In the genomic region with DNA sequence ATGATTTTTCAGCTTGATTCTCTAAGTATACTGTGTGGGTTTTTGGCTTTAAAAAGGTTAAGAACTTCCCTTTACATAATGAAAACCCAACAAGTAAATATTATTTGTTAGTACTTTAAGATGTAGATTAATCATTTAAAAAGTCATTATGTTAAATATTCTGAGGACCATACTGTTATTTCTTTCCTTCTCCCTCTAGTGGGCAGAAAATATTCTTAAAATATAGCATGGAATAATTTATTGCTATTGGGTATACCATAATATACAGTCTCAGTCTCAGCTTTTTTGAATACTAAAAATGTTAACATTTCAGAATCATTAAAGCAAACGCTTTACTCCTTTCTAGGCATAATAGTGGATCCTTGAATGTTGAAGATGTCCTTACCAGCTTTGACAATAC, we compare ENCODE assay signal across 16 cellular contexts. TPM values are rescaled to one million over a fixed set of nuclear protein-coding genes. Genes with fewer than 3 reads are reported as not detected.
A peak's percentile ranks its signal among the peaks of the same experiment; 100 is the strongest.
DNase-seq lines count a peak whose midpoint lies in the region; ATAC-seq and TF ChIP-seq lines count a peak whose summit lies in the region.
"Had no signal": no experiment of that assay in that cellular context is flagged by ENCODE, and none has a peak within 500 bp of the region (broad histone marks: within the 10 kb centered on the region; RNA-seq: fewer than 3 reads in every experiment).

No MANE protein-coding gene starts in this region.

- DNase-seq in AG09319 (ENCODE audit: extremely low read depth, low read depth) (no peak), H9 (no peak), foreskin keratinocyte (no peak), NCI-H526 treated with DMSO at 0.1 percent for 48 hours (lab: John Stamatoyannopoulos, UW) (no peak), NCI-H128 (lab: John Stamatoyannopoulos, UW; ENCODE audit: unreplicated experiment) (no peak), GM03348 (ENCODE audit: low spot score) (no peak), heart left ventricle (no peak)
- DNase-seq: activated CD4-positive, alpha-beta T cell treated with anti-CD3 and anti-CD28 coated beads for 48 hours; aorta; GOT3; midbrain; NCI-H1092; NCI-H524 treated with DMSO at 0.1 percent for 48 hours; stimulated activated naive CD8-positive, alpha-beta T cell treated with anti-CD3 and anti-CD28 coated beads, Interleukin-15, amount 100 ng/mL, for 72 hours had no signal

- TF ChIP-seq POLR2A in heart left ventricle (IDR thresholded peaks at IDR 0.05), result no peak

- no peak overlapping the region for H2BK5ac ChIP-seq in H9 (ENCODE audit: insufficient read length, low read length)

- no peak overlapping the region for H3K4ac ChIP-seq in H9 (ENCODE audit: low read depth, low read length)

- no peaks in the 10 kb centered on the region for H3K79me1 ChIP-seq in H9 (ENCODE audit: insufficient read depth, low read depth, low read length, poor library complexity, severe bottlenecking)

- H3K27me3 ChIP-seq in H9 (ENCODE audit: insufficient read depth, low read length) (no peaks in the 10 kb centered on the region), foreskin keratinocyte (no peaks in the 10 kb centered on the region), heart left ventricle (no peaks in the 10 kb centered on the region)

- H2BK15ac ChIP-seq in H9 (ENCODE audit: low read depth, low read length), result no peak overlapping the region

- H3K4me1 ChIP-seq in H9 (ENCODE audit: insufficient read depth, low read length), result no peaks in the 10 kb centered on the region; the same call in 1 of the 2 replicates
- no peaks in the 10 kb centered on the region for H3K4me1 ChIP-seq in foreskin keratinocyte
- H3K4me1 ChIP-seq in heart left ventricle, result no peaks in the 10 kb centered on the region

- H3K27ac Mint-ChIP-seq in H9, result peak overlapping the region in 1 of 3 experiments; percentile 65; a peak in 2 of 7 replicates
- H3K27ac Mint-ChIP-seq: activated T-helper 1 cell treated with anti-CD3 and anti-CD28 coated beads, Interleukin-12 subunit alpha, Interleukin-12 subunit beta, Interleukin-2, Interleukin-4 antibody, amounts not matched to agents 30 ng/mL and 10 ng/mL and 1 ng/mL, durations not matched to agents 14 hours and 24 hours and 36 hours; stimulated activated naive CD8-positive, alpha-beta T cell treated with anti-CD3 and anti-CD28 coated beads, Interleukin-15, amount 100 ng/mL, for 72 hours had no signal

- TF ChIP-seq CTCF in AG09319 (IDR thresholded peaks at IDR 0.05; ENCODE audit: low read depth, low read length), result peak; percentile 26
- peak; percentile 43 for TF ChIP-seq CTCF in H9 (conservative IDR thresholded peaks at IDR 0.05)
- peak; percentile 45 for TF ChIP-seq CTCF in foreskin keratinocyte (conservative IDR thresholded peaks at IDR 0.05)
- TF ChIP-seq CTCF in heart left ventricle (IDR thresholded peaks at IDR 0.05), result peak in 2 of 12 donors; percentile 8 to 23

- H3K4me3 Mint-ChIP-seq in H9, result no peak overlapping the region
- H3K4me3 Mint-ChIP-seq: activated T-helper 1 cell treated with anti-CD3 and anti-CD28 coated beads, Interleukin-12 subunit alpha, Interleukin-12 subunit beta, Interleukin-2, Interleukin-4 antibody, amounts not matched to agents 30 ng/mL and 10 ng/mL and 1 ng/mL, durations not matched to agents 14 hours and 24 hours and 36 hours; stimulated activated naive CD8-positive, alpha-beta T cell treated with anti-CD3 and anti-CD28 coated beads, Interleukin-15, amount 100 ng/mL, for 72 hours had no signal

- no peak overlapping the region for H3K23ac ChIP-seq in H9 (ENCODE audit: insufficient read length, low read depth, low read length)

- H2BK12ac ChIP-seq in H9 (ENCODE audit: insufficient read length, low read depth, low read length), result no peak overlapping the region

- H3K27me3 Mint-ChIP-seq in H9 (ENCODE audit: low read depth), result no peaks in the 10 kb centered on the region
- H3K27me3 Mint-ChIP-seq: stimulated activated naive CD8-positive, alpha-beta T cell treated with anti-CD3 and anti-CD28 coated beads, Interleukin-15, amount 100 ng/mL, for 72 hours had no signal

- H4K20me1 ChIP-seq in H9 (ENCODE audit: control insufficient read depth, insufficient read depth, insufficient read length), result no peaks in the 10 kb centered on the region

- H4K5ac ChIP-seq in H9 (ENCODE audit: insufficient read length, low read depth, low read length), result no peak overlapping the region

- H4K91ac ChIP-seq in H9 (ENCODE audit: insufficient read length, low read depth, low read length), result no peak overlapping the region

- H3T11ph ChIP-seq in H9 (ENCODE audit: low read length), result no peak overlapping the region

- no peak overlapping the region for H2AK5ac ChIP-seq in H9 (ENCODE audit: insufficient read length, low read length)

- intact Hi-C loops in heart left ventricle (cut with DNase I), result loop anchor here (5.0 to 10.0 kb wide), 6 partner anchors 85 to 567 kb away; no protein-coding TSS in a partner anchor

- no peaks in the 10 kb centered on the region; the same call in 1 of the 2 replicates for H3K79me2 ChIP-seq in H9 (ENCODE audit: insufficient read depth, low read length)

- H2AFZ ChIP-seq in H9 (ENCODE audit: low read length), result no peak overlapping the region

- H3K27ac ChIP-seq in H9 (ENCODE audit: insufficient read length, low read depth, low read length), result no peak overlapping the region
- no peak overlapping the region for H3K27ac ChIP-seq in foreskin keratinocyte
- H3K27ac ChIP-seq in heart left ventricle, result no peak overlapping the region

- no peaks in the 10 kb centered on the region for H3K36me3 ChIP-seq in heart left ventricle

- H3K9ac ChIP-seq in H9 (ENCODE audit: extremely low read depth, insufficient read length, low read length), result no peak overlapping the region

- no peaks in the 10 kb centered on the region for H3K23me2 ChIP-seq in H9 (ENCODE audit: insufficient read length, low read depth, low read length, poor library complexity, severe bottlenecking)

- H3K9me3 ChIP-seq in H9 (ENCODE audit: control insufficient read depth, low read depth, low read length) (no peaks in the 10 kb centered on the region), heart left ventricle (peaks cover 0 to 11% (median 0%) of the 10 kb centered on the region in 12 donors)

- H2BK20ac ChIP-seq in H9 (ENCODE audit: low read depth, low read length, poor library complexity, severe bottlenecking), result no peak overlapping the region

- H3K4me3 ChIP-seq in heart left ventricle, result no peak overlapping the region

- H2BK120ac ChIP-seq in H9 (ENCODE audit: low read depth, low read length, poor library complexity, severe bottlenecking), result no peak overlapping the region

- no CpG with 5 or more reads among the region's 1 CpG for whole genome bisulfite sequencing in H9 (ENCODE audit: extremely low coverage, insufficient read length, low lambda C conversion rate)
- 90 to 93% (median 93%) methylated on average over 1 of the region's 1 CpG for WGBS in heart left ventricle, 4 donors

- H3K18ac ChIP-seq in H9 (ENCODE audit: insufficient read length, low read depth, low read length), result no peak overlapping the region

- no peak overlapping the region for H3K14ac ChIP-seq in H9 (ENCODE audit: insufficient read depth, low read length)

- peaks cover 21 to 29% of the 10 kb centered on the region in 2 experiments for H3K9me3 Mint-ChIP-seq in H9
- H3K9me3 Mint-ChIP-seq: activated T-helper 1 cell treated with anti-CD3 and anti-CD28 coated beads, Interleukin-12 subunit alpha, Interleukin-12 subunit beta, Interleukin-2, Interleukin-4 antibody, amounts not matched to agents 30 ng/mL and 10 ng/mL and 1 ng/mL, durations not matched to agents 14 hours and 24 hours and 36 hours had no signal

- ATAC-seq in SK-N-SH treated with all-trans-retinoic acid at 6 μM for 48 hours (0 out of 3 replicates have a peak, but pooled peaks have one; percentile 38), foreskin keratinocyte (no peak), heart left ventricle (no peak)
- ATAC-seq: stimulated activated naive CD8-positive, alpha-beta T cell treated with anti-CD3 and anti-CD28 coated beads, Interleukin-15, amount 100 ng/mL, for 72 hours had no signal

- H3K36me3 Mint-ChIP-seq in H9 (ENCODE audit: insufficient read depth in 1 of 3, low read depth in 3 of 3), result peaks cover 22 to 28% (median 23%) of the 10 kb centered on the region in 3 experiments

- no peak overlapping the region for H3K56ac ChIP-seq in H9 (ENCODE audit: insufficient read length, low read depth, low read length)

- H4K8ac ChIP-seq in H9 (replicated peaks; ENCODE audit: insufficient read length, low read depth, low read length), result no peak overlapping the region

- peaks cover 19 to 25% of the 10 kb centered on the region in 2 experiments for H3K4me1 Mint-ChIP-seq in H9

- no peak overlapping the region for H3K4me2 ChIP-seq in H9 (ENCODE audit: insufficient read depth, insufficient read length, low read length)

TF ChIP-seq in SK-N-SH treated with all-trans-retinoic acid at 6 μM for 48 hours, 23 proteins besides CTCF, POLR2A, EP300 and RAD21:
- TF ChIP-seq OSR1 (CRISPR knock-in tag; IDR thresholded peaks at IDR 0.05) (no peak), ZNF70 (CRISPR knock-in tag; IDR thresholded peaks at IDR 0.05) (no peak), CSDC2 (CRISPR knock-in tag; IDR thresholded peaks at IDR 0.05) (no peak), SNAI2 (CRISPR knock-in tag; IDR thresholded peaks at IDR 0.05) (no peak), ZNF565 (CRISPR knock-in tag; conservative IDR thresholded peaks at IDR 0.05; ENCODE audit: low read depth) (no peak), GLIS3 (CRISPR knock-in tag; IDR thresholded peaks at IDR 0.05) (no peak)

RNA-seq across cellular contexts. Expression of gene CAMKMT, which starts 28.1 kb away (rescaled TPM):
- total RNA-seq in H9 (2021) (17.4 and 21.1 TPM in 2 replicates), foreskin keratinocyte (6.9 and 7.0 TPM in 2 replicates), heart left ventricle (10 to 100 TPM in 1 of 9 donors, 1 to 10 TPM in 8; 2.5 to 10.1 (median 4.3) TPM)
- polyA plus RNA-seq in foreskin keratinocyte (5.2 and 6.7 TPM in 2 replicates), heart left ventricle (1 to 10 TPM; 4.4 to 6.8 TPM)

RNA-seq across cellular contexts. Expression of gene PREPL, which starts 28.6 kb away (rescaled TPM):
- 29.4 and 30.1 TPM in 2 replicates for total RNA-seq in H9 (2021)
- 18.3 and 22.1 TPM in 2 replicates for total RNA-seq in foreskin keratinocyte
- polyA plus RNA-seq in foreskin keratinocyte, result 5.3 and 8.3 TPM in 2 replicates
- total RNA-seq in heart left ventricle, result 100 to 1,000 TPM in 2 of 9 donors, 10 to 100 TPM in 7; 62.4 to 120 (median 73.9) TPM
- polyA plus RNA-seq in heart left ventricle, result 10 to 100 TPM; 10.7 to 30.6 TPM
